Comparison of ENCODE assay signal across 10 cellular contexts in the genomic region with DNA sequence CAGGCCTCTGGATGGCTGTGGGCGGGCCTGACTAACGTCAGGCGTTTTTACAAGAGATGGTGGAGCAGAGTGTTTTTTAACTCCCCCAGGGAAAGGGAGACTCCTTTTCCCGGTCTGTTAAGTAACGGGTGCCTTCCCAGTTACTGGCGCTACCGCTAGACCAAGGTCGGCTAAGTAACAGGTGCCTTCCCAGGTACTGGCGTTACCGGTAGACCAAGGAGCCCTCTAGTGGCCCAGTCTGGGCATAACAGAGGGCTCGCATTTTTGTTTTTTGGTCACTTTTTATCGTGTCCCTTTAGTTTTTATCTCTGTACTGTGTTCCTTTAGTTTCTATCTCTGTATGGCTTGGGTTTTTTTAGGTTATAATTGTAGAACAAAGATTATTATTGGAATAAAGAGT. TPM values are rescaled to one million over a fixed set of nuclear protein-coding genes. Genes with fewer than 3 reads are reported as not detected.
DNase-seq lines count a peak whose midpoint lies in the region; ATAC-seq, FAIRE-seq and TF ChIP-seq lines count a peak whose summit lies in the region.
"Had no signal": no experiment of that assay in that cellular context is flagged by ENCODE, and none has a peak within 500 bp of the region (broad histone marks: within the 10 kb centered on the region; RNA-seq: fewer than 3 reads in every experiment).

No MANE protein-coding gene starts in this region.

- H3K9me3 ChIP-seq in MG63, result peaks cover 41% of the 10 kb centered on the region

- no peak for TF ChIP-seq POLR2A in GM18505 (IDR thresholded peaks at IDR 0.05; ENCODE audit: borderline replicate concordance, extremely low read depth, insufficient read depth, insufficient read length)

- ATAC-seq in GM21723 (IDR thresholded peaks at IDR 0.05; ENCODE audit: unreplicated experiment), result no peak
- ATAC-seq in GM18505 (IDR thresholded peaks at IDR 0.05; ENCODE audit: unreplicated experiment), result no peak
- ATAC-seq in HG02870 (IDR thresholded peaks at IDR 0.05; ENCODE audit: unreplicated experiment), result no peak
- ATAC-seq: right cardiac atrium had no signal

- H3K4me3 ChIP-seq in MG63 (no peak overlapping the region), bronchial epithelial cell (ENCODE audit: low read depth, low read length) (no peak overlapping the region)
- H3K4me3 ChIP-seq: BLaER1 treated with 17β-estradiol and CSF1 and Interleukin-3, amounts not matched to agents 10 nM and 100 nM had no signal

- FAIRE-seq in bronchial epithelial cell (lab: Jason Lieb, UNC), result no peak

- TF ChIP-seq CTCF in bronchial epithelial cell (IDR thresholded peaks at IDR 0.05; ENCODE audit: insufficient read depth, low read length, severe bottlenecking), result peak; percentile 62

- DNase-seq in NCI-H2029 (lab: John Stamatoyannopoulos, UW) (peak; percentile 4), NCI-H2029 treated with DMSO at 0.1 percent for 48 hours (lab: John Stamatoyannopoulos, UW) (no peak), MG63 (peak; percentile 10), bronchial epithelial cell (ENCODE audit: low read depth) (no peak), retina (peak; percentile 44)

- H3K27me3 ChIP-seq in MG63 (no peaks in the 10 kb centered on the region), bronchial epithelial cell (ENCODE audit: control insufficient read depth, insufficient read depth, low read length) (no peaks in the 10 kb centered on the region)
- H3K27me3 ChIP-seq: BLaER1 treated with 17β-estradiol and CSF1 and Interleukin-3, amounts not matched to agents 10 nM and 100 nM had no signal

- H3K36me3 ChIP-seq in MG63 (peaks cover 72% of the 10 kb centered on the region), bronchial epithelial cell (ENCODE audit: control insufficient read depth, insufficient read depth, low read length) (peaks cover 9% of the 10 kb centered on the region)

RNA-seq across cellular contexts. Expression of a gene that starts 10.0 kb away (rescaled TPM):
- total RNA-seq in MG63 (2014; rRNA removed; shearing (Covaris generic); ENCODE audit: low replicate concordance), result 2.1 and 11.7 TPM in 2 replicates
- 6.8 and 9.5 TPM in 2 replicates for total RNA-seq in bronchial epithelial cell

RNA-seq across cellular contexts. Expression of a gene that starts 17.7 kb away (rescaled TPM):
- 0.49 and 5.1 TPM in 2 replicates for total RNA-seq in MG63 (2014; rRNA removed; shearing (Covaris generic); ENCODE audit: low replicate concordance)
- 11.6 and 13.4 TPM in 2 replicates for total RNA-seq in bronchial epithelial cell

RNA-seq across cellular contexts. Expression of a gene that starts 55.5 kb away (rescaled TPM):
- 0.13 and 0.47 TPM in 2 replicates for total RNA-seq in MG63 (2014; rRNA removed; shearing (Covaris generic); ENCODE audit: low replicate concordance)
- 7.9 and 8.4 TPM in 2 replicates for total RNA-seq in bronchial epithelial cell

Comparison
In these comparisons a context has a peak if more than half of its experiments do, and no peak if none do; other contexts are left out.
1. DNase-seq: peak in NCI-H2029 (single experiment), MG63 (single experiment) and retina (single experiment); none in NCI-H2029 treated with DMSO at 0.1 percent for 48 hours (single experiment) and bronchial epithelial cell (single experiment).